In the genomic region with DNA sequence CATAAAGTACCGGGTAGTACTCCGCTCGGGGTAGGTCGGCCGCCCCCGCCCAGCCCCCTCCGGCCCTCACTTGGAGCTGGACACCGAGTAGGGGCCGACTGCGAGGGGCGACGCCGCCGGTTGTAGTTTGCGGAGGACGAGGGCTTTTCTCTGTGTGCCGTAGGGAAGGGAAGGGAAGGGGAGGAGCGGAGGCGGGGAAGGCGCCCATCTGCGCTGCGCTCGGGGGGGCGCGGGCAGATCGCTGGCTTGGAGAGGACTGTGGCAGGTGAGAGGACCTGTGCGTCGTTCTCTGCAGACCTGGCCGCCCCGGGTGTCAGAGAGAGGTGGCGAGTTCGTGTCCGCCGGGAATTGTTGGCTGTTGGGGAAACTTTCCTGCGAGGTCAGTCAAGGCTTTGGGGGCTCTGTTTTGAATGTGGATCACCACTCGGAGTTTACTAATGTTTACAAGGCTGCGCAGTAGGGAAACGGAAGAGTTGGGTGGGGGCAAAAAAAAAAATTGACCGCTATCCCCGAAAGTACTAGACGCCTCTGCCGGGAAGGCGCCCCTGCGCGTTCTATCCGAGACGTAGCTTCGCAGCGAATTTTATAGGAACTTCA, we compare ENCODE assay signal across 1 cellular context.
TF ChIP-seq lines count a peak whose summit lies in the region.

No MANE protein-coding gene starts in this region.

TF ChIP-seq in HepG2, 621 proteins besides CTCF, POLR2A, EP300 and RAD21 (continued from another document and continues in another):
- TF ChIP-seq, protein P1, sequence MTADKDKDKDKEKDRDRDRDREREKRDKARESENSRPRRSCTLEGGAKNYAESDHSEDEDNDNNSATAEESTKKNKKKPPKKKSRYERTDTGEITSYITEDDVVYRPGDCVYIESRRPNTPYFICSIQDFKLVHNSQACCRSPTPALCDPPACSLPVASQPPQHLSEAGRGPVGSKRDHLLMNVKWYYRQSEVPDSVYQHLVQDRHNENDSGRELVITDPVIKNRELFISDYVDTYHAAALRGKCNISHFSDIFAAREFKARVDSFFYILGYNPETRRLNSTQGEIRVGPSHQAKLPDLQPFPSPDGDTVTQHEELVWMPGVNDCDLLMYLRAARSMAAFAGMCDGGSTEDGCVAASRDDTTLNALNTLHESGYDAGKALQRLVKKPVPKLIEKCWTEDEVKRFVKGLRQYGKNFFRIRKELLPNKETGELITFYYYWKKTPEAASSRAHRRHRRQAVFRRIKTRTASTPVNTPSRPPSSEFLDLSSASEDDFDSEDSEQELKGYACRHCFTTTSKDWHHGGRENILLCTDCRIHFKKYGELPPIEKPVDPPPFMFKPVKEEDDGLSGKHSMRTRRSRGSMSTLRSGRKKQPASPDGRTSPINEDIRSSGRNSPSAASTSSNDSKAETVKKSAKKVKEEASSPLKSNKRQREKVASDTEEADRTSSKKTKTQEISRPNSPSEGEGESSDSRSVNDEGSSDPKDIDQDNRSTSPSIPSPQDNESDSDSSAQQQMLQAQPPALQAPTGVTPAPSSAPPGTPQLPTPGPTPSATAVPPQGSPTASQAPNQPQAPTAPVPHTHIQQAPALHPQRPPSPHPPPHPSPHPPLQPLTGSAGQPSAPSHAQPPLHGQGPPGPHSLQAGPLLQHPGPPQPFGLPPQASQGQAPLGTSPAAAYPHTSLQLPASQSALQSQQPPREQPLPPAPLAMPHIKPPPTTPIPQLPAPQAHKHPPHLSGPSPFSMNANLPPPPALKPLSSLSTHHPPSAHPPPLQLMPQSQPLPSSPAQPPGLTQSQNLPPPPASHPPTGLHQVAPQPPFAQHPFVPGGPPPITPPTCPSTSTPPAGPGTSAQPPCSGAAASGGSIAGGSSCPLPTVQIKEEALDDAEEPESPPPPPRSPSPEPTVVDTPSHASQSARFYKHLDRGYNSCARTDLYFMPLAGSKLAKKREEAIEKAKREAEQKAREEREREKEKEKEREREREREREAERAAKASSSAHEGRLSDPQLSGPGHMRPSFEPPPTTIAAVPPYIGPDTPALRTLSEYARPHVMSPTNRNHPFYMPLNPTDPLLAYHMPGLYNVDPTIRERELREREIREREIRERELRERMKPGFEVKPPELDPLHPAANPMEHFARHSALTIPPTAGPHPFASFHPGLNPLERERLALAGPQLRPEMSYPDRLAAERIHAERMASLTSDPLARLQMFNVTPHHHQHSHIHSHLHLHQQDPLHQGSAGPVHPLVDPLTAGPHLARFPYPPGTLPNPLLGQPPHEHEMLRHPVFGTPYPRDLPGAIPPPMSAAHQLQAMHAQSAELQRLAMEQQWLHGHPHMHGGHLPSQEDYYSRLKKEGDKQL (CRISPR knock-in tag; IDR thresholded peaks at IDR 0.05; ENCODE audit: low read depth) = no peak
- TF ChIP-seq SALL1 (CRISPR knock-in tag; IDR thresholded peaks at IDR 0.05) = peak; percentile 62
- no peak for TF ChIP-seq GTF3A (CRISPR knock-in tag; conservative IDR thresholded peaks at IDR 0.05)
- TF ChIP-seq, protein P2, sequence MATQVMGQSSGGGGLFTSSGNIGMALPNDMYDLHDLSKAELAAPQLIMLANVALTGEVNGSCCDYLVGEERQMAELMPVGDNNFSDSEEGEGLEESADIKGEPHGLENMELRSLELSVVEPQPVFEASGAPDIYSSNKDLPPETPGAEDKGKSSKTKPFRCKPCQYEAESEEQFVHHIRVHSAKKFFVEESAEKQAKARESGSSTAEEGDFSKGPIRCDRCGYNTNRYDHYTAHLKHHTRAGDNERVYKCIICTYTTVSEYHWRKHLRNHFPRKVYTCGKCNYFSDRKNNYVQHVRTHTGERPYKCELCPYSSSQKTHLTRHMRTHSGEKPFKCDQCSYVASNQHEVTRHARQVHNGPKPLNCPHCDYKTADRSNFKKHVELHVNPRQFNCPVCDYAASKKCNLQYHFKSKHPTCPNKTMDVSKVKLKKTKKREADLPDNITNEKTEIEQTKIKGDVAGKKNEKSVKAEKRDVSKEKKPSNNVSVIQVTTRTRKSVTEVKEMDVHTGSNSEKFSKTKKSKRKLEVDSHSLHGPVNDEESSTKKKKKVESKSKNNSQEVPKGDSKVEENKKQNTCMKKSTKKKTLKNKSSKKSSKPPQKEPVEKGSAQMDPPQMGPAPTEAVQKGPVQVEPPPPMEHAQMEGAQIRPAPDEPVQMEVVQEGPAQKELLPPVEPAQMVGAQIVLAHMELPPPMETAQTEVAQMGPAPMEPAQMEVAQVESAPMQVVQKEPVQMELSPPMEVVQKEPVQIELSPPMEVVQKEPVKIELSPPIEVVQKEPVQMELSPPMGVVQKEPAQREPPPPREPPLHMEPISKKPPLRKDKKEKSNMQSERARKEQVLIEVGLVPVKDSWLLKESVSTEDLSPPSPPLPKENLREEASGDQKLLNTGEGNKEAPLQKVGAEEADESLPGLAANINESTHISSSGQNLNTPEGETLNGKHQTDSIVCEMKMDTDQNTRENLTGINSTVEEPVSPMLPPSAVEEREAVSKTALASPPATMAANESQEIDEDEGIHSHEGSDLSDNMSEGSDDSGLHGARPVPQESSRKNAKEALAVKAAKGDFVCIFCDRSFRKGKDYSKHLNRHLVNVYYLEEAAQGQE (IDR thresholded peaks at IDR 0.05; ENCODE audit: borderline replicate concordance in 1 of 2, low read depth in 1 of 2, low read length in 2 of 2) = peak in 1 of 2 experiments; percentile 81; a peak in 2 of 4 replicates
- peak; percentile 90; the same call in 1 of the 2 replicates for TF ChIP-seq ZNF816 (CRISPR knock-in tag; IDR thresholded peaks at IDR 0.05; ENCODE audit: borderline replicate concordance)
- TF ChIP-seq ARNT2 (CRISPR knock-in tag; IDR thresholded peaks at IDR 0.05; ENCODE audit: low read depth) = 0 out of 2 replicates have a peak, but pooled peaks have one; percentile 57
- TF ChIP-seq POLR2AphosphoS5 (IDR thresholded peaks at IDR 0.05; ENCODE audit: low read depth, low read length) = peak; percentile 100
- TF ChIP-seq, protein P3, sequence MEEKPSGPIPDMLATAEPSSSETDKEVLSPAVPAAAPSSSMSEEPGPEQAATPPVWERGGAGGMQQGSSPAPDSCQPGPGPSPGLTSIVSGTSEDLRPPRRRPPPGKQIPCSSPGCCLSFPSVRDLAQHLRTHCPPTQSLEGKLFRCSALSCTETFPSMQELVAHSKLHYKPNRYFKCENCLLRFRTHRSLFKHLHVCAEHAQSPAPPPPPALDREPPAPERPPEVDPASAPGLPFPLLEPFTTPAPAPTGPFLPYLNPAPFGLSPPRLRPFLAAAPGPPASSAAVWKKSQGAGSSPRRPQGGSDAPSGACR (CRISPR knock-in tag; IDR thresholded peaks at IDR 0.05) = no peak
- TF ChIP-seq NFRKB (IDR thresholded peaks at IDR 0.05) = no peak
- TF ChIP-seq XBP1 (CRISPR knock-in tag; IDR thresholded peaks at IDR 0.05) = no peak
- no peak for TF ChIP-seq SNAI1 (CRISPR knock-in tag; IDR thresholded peaks at IDR 0.05; ENCODE audit: borderline replicate concordance)
- TF ChIP-seq, protein P4, sequence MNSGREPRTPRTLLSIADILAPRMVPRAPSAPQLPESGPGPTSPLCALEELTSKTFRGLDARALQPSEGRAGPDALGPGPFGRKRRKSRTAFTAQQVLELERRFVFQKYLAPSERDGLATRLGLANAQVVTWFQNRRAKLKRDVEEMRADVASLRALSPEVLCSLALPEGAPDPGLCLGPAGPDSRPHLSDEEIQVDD (CRISPR knock-in tag; IDR thresholded peaks at IDR 0.05; ENCODE audit: borderline replicate concordance) = no peak
- TF ChIP-seq ZNF572 (CRISPR knock-in tag; IDR thresholded peaks at IDR 0.05) = no peak
- TF ChIP-seq ZNF674 (CRISPR knock-in tag; IDR thresholded peaks at IDR 0.05; ENCODE audit: low read depth) = no peak
- 0 out of 2 replicates have a peak, but pooled peaks have one; percentile 47 for TF ChIP-seq ZFP1 (CRISPR knock-in tag; IDR thresholded peaks at IDR 0.05)
- no peak for TF ChIP-seq MED8 (CRISPR knock-in tag; IDR thresholded peaks at IDR 0.05; ENCODE audit: insufficient replicate concordance)
- TF ChIP-seq POLR2G (IDR thresholded peaks at IDR 0.05; ENCODE audit: low read depth, low read length) = peak; percentile 100
- TF ChIP-seq, protein P5, sequence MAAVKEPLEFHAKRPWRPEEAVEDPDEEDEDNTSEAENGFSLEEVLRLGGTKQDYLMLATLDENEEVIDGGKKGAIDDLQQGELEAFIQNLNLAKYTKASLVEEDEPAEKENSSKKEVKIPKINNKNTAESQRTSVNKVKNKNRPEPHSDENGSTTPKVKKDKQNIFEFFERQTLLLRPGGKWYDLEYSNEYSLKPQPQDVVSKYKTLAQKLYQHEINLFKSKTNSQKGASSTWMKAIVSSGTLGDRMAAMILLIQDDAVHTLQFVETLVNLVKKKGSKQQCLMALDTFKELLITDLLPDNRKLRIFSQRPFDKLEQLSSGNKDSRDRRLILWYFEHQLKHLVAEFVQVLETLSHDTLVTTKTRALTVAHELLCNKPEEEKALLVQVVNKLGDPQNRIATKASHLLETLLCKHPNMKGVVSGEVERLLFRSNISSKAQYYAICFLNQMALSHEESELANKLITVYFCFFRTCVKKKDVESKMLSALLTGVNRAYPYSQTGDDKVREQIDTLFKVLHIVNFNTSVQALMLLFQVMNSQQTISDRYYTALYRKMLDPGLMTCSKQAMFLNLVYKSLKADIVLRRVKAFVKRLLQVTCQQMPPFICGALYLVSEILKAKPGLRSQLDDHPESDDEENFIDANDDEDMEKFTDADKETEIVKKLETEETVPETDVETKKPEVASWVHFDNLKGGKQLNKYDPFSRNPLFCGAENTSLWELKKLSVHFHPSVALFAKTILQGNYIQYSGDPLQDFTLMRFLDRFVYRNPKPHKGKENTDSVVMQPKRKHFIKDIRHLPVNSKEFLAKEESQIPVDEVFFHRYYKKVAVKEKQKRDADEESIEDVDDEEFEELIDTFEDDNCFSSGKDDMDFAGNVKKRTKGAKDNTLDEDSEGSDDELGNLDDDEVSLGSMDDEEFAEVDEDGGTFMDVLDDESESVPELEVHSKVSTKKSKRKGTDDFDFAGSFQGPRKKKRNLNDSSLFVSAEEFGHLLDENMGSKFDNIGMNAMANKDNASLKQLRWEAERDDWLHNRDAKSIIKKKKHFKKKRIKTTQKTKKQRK (IDR thresholded peaks at IDR 0.05; ENCODE audit: low read length) = no peak
- no peak for TF ChIP-seq MXD1 (CRISPR knock-in tag; IDR thresholded peaks at IDR 0.05)
- no peak for TF ChIP-seq NFYB (CRISPR knock-in tag; IDR thresholded peaks at IDR 0.05)
- TF ChIP-seq ZNF792 (CRISPR knock-in tag; IDR thresholded peaks at IDR 0.05) = peak; percentile 7; the same call in 1 of the 2 replicates
- peak; percentile 21; the same call in 1 of the 2 replicates for TF ChIP-seq TBX2 (CRISPR knock-in tag; IDR thresholded peaks at IDR 0.05; ENCODE audit: borderline replicate concordance)
- TF ChIP-seq, protein P6, sequence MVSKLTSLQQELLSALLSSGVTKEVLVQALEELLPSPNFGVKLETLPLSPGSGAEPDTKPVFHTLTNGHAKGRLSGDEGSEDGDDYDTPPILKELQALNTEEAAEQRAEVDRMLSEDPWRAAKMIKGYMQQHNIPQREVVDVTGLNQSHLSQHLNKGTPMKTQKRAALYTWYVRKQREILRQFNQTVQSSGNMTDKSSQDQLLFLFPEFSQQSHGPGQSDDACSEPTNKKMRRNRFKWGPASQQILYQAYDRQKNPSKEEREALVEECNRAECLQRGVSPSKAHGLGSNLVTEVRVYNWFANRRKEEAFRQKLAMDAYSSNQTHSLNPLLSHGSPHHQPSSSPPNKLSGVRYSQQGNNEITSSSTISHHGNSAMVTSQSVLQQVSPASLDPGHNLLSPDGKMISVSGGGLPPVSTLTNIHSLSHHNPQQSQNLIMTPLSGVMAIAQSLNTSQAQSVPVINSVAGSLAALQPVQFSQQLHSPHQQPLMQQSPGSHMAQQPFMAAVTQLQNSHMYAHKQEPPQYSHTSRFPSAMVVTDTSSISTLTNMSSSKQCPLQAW (CRISPR knock-in tag; IDR thresholded peaks at IDR 0.05) = no peak
- peak; percentile 22; the same call in 1 of the 2 replicates for TF ChIP-seq ZNF264 (CRISPR knock-in tag; IDR thresholded peaks at IDR 0.05)
- no peak for TF ChIP-seq ZNF598 (CRISPR knock-in tag; IDR thresholded peaks at IDR 0.05; ENCODE audit: borderline replicate concordance)
- TF ChIP-seq, protein P7, sequence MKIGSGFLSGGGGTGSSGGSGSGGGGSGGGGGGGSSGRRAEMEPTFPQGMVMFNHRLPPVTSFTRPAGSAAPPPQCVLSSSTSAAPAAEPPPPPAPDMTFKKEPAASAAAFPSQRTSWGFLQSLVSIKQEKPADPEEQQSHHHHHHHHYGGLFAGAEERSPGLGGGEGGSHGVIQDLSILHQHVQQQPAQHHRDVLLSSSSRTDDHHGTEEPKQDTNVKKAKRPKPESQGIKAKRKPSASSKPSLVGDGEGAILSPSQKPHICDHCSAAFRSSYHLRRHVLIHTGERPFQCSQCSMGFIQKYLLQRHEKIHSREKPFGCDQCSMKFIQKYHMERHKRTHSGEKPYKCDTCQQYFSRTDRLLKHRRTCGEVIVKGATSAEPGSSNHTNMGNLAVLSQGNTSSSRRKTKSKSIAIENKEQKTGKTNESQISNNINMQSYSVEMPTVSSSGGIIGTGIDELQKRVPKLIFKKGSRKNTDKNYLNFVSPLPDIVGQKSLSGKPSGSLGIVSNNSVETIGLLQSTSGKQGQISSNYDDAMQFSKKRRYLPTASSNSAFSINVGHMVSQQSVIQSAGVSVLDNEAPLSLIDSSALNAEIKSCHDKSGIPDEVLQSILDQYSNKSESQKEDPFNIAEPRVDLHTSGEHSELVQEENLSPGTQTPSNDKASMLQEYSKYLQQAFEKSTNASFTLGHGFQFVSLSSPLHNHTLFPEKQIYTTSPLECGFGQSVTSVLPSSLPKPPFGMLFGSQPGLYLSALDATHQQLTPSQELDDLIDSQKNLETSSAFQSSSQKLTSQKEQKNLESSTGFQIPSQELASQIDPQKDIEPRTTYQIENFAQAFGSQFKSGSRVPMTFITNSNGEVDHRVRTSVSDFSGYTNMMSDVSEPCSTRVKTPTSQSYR (CRISPR knock-in tag; IDR thresholded peaks at IDR 0.05; ENCODE audit: borderline replicate concordance) = no peak
- TF ChIP-seq, protein P8, sequence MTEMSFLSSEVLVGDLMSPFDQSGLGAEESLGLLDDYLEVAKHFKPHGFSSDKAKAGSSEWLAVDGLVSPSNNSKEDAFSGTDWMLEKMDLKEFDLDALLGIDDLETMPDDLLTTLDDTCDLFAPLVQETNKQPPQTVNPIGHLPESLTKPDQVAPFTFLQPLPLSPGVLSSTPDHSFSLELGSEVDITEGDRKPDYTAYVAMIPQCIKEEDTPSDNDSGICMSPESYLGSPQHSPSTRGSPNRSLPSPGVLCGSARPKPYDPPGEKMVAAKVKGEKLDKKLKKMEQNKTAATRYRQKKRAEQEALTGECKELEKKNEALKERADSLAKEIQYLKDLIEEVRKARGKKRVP (CRISPR knock-in tag; IDR thresholded peaks at IDR 0.05) = peak in 1 of 2 experiments; percentile 50; a peak in 1 of 4 replicates
- no peak for TF ChIP-seq IKZF1 (IDR thresholded peaks at IDR 0.05)
- TF ChIP-seq ZNF784 (CRISPR knock-in tag; IDR thresholded peaks at IDR 0.05; ENCODE audit: borderline replicate concordance) = no peak
- TF ChIP-seq POLR2AphosphoS2 (IDR thresholded peaks at IDR 0.05; ENCODE audit: low read depth, low read length) = peak; percentile 93
